In genomic region chr11:114399903-114400221, GRCh38 we compare ENCODE assay signal across 8 cellular contexts. TPM values are rescaled to one million over a fixed set of nuclear protein-coding genes. Genes with fewer than 3 reads are reported as not detected.
DNase-seq lines count a peak whose midpoint lies in the region; ATAC-seq and TF ChIP-seq lines count a peak whose summit lies in the region.

No MANE protein-coding gene starts in this region.

- intact Hi-C loops in Right ventricle myocardium superior (cut with DNase I) = loop anchor here (10.0 kb wide), 1 partner anchor 115 kb away; no protein-coding TSS in a partner anchor

- CTCF ChIA-PET in WTC11 (lab: Charles Lee) = no interaction called here

- no peak for TF ChIP-seq CTCF in WTC11 (IDR thresholded peaks at IDR 0.05)

- peak overlapping the region; percentile 99 for H3K27ac Mint-ChIP-seq in WTC11

- H3K9me3 Mint-ChIP-seq in WTC11 = peaks cover 2% of the 10 kb centered on the region

- H3K4me3 Mint-ChIP-seq in WTC11 = peak overlapping the region; percentile 90

- peak; percentile 17 for ATAC-seq in GM21786 (IDR thresholded peaks at IDR 0.05; ENCODE audit: unreplicated experiment)
- peak; percentile 77 for ATAC-seq in WTC11
- ATAC-seq in Right ventricle myocardium superior (ENCODE audit: poor library complexity) = peak; percentile 69

- POLR2A ChIA-PET in WTC11 (lab: Charles Lee) = interaction anchor here (1.8 kb wide), 1 partner anchor 39 kb away, joined by 6 read pairs; the partner anchor contains the start of gene REXO2

- DNase-seq in GDM1 (lab: John Stamatoyannopoulos, UW) (peak; percentile 56), Kasumi-1 (lab: John Stamatoyannopoulos, UW) (peak; percentile 21 to 39), WTC11 (ENCODE audit: low spot score) (peak; percentile 77), Right ventricle myocardium superior (peak; percentile 81), pulmonary artery endothelial cell (ENCODE audit: low read depth, low spot score) (peak; percentile 10), A172 (ENCODE audit: low spot score) (no peak)
- DNase-seq in stimulated activated CD4-positive, alpha-beta T cell treated with anti-CD3 and anti-CD28 coated beads, Interleukin-4, amount 100 ng/mL, for 4 hours = no peak

- no peaks in the 10 kb centered on the region for H3K27me3 Mint-ChIP-seq in WTC11 (ENCODE audit: low read depth)

- peaks cover 20% of the 10 kb centered on the region for H3K36me3 Mint-ChIP-seq in WTC11

- H3K4me1 Mint-ChIP-seq in WTC11 = peaks cover 51% of the 10 kb centered on the region

TF ChIP-seq in WTC11, 78 proteins besides CTCF, POLR2A, EP300 and RAD21 (continues in another document):
- TF ChIP-seq E2F1 (CRISPR knock-in tag; IDR thresholded peaks at IDR 0.05) = peak; percentile 43; the same call in 1 of the 2 replicates
- peak; percentile 60; the same call in 1 of the 2 replicates for TF ChIP-seq ZNF121 (CRISPR knock-in tag; IDR thresholded peaks at IDR 0.05)
- TF ChIP-seq IRF1 (CRISPR knock-in tag; IDR thresholded peaks at IDR 0.05) = peak; percentile 74; the same call in 1 of the 2 replicates
- TF ChIP-seq E2F5 (CRISPR knock-in tag; IDR thresholded peaks at IDR 0.05) = 0 out of 2 replicates have a peak, but pooled peaks have one; percentile 11
- TF ChIP-seq MLX (CRISPR knock-in tag; IDR thresholded peaks at IDR 0.05) = no peak
- TF ChIP-seq ZNF232 (CRISPR knock-in tag; IDR thresholded peaks at IDR 0.05) = 0 out of 2 replicates have a peak, but pooled peaks have one; percentile 62
- peak; percentile 46; the same call in 1 of the 2 replicates for TF ChIP-seq FOXP4 (CRISPR knock-in tag; IDR thresholded peaks at IDR 0.05)
- TF ChIP-seq CDX4 (CRISPR knock-in tag; IDR thresholded peaks at IDR 0.05; ENCODE audit: borderline replicate concordance) = no peak
- 0 out of 2 replicates have a peak, but pooled peaks have one; percentile 64 for TF ChIP-seq SMAD3 (CRISPR knock-in tag; IDR thresholded peaks at IDR 0.05; ENCODE audit: borderline replicate concordance)
- TF ChIP-seq ZNF396 (CRISPR knock-in tag; IDR thresholded peaks at IDR 0.05; ENCODE audit: borderline replicate concordance) = no peak
- TF ChIP-seq ZBTB43 (CRISPR knock-in tag; IDR thresholded peaks at IDR 0.05) = 0 out of 2 replicates have a peak, but pooled peaks have one; percentile 64
- TF ChIP-seq RORB (CRISPR knock-in tag; IDR thresholded peaks at IDR 0.05) = no peak
- peak; percentile 63; the same call in 1 of the 2 replicates for TF ChIP-seq ETV6 (CRISPR knock-in tag; IDR thresholded peaks at IDR 0.05)
- no peak for TF ChIP-seq AFF4 (CRISPR knock-in tag; IDR thresholded peaks at IDR 0.05; ENCODE audit: borderline replicate concordance)

RNA-seq across cellular contexts. Expression of gene C11orf71, which starts 0.4 kb away (rescaled TPM):
- 5.9 to 7.4 TPM (median 7.3 TPM) in 3 replicates for total RNA-seq in WTC11 (2021)
- 8.9 TPM for total RNA-seq in Right ventricle myocardium superior
- total RNA-seq in pulmonary artery endothelial cell = 3.2 and 5.0 TPM in 2 replicates
- total RNA-seq in A172 (2014; rRNA removed; shearing (Covaris generic)) = 4.1 and 4.6 TPM in 2 replicates

RNA-seq across cellular contexts. Expression of gene RBM7, which starts 0.6 kb away (rescaled TPM):
- 36.3 to 42.1 TPM (median 38.1 TPM) in 3 replicates for total RNA-seq in WTC11 (2021)
- total RNA-seq in Right ventricle myocardium superior = 20.5 TPM
- 49.8 and 59.9 TPM in 2 replicates for total RNA-seq in pulmonary artery endothelial cell
- total RNA-seq in A172 (2014; rRNA removed; shearing (Covaris generic)) = 39.3 and 52.8 TPM in 2 replicates

RNA-seq across cellular contexts. Expression of gene REXO2, which starts 39.4 kb away (rescaled TPM):
- total RNA-seq in WTC11 (2021) = 90.2 to 99.1 TPM (median 98.8 TPM) in 3 replicates
- 165 TPM for total RNA-seq in Right ventricle myocardium superior
- total RNA-seq in pulmonary artery endothelial cell = 172 and 187 TPM in 2 replicates
- total RNA-seq in A172 (2014; rRNA removed; shearing (Covaris generic)) = 136 and 168 TPM in 2 replicates

Comparison
In these comparisons a context has a peak if more than half of its experiments do, and no peak if none do; other contexts are left out.
1. DNase-seq: peak in GDM1 (single experiment), Kasumi-1 (2 of 2), WTC11 (single experiment), Right ventricle myocardium superior (single experiment) and pulmonary artery endothelial cell (single experiment); none in stimulated activated CD4-positive, alpha-beta T cell treated with anti-CD3 and anti-CD28 coated beads, Interleukin-4, amount 100 ng/mL, for 4 hours (0 of 2) and A172 (single experiment).
2. ATAC-seq: peak in every context shown above with its lines; median percentile 77 in WTC11; 69 in Right ventricle myocardium superior; 17 in GM21786.